In the genomic region with DNA sequence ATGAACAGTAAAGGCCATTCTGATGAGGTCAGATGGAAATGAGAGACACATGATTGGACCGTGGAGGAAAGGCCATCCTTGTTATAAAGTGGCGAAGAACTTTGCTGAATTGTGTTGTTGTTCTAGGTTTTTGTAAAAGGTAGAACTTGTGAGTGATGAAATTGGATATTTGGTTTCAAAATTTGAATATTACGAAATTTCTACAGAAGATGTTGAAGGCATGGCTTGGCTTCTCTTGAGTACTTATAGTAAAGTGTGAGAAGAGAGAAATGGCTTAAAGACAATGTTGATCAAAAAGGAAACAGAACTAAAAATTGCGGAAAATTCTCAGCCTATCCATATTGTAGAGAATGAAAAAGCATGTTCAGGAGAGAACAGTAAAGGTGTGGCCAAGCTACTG, we compare ENCODE assay signal across 25 cellular contexts.
"Had no signal": no experiment of that assay in that cellular context is flagged by ENCODE, and none has a peak within 500 bp of the region (broad histone marks: within the 10 kb centered on the region; RNA-seq: fewer than 3 reads in every experiment).

No MANE protein-coding gene starts in this region.

- H3K27ac Mint-ChIP-seq: activated CD4-positive, alpha-beta T cell treated with anti-CD3 and anti-CD28 coated beads, Interleukin-2, amount 10 ng/mL, durations not matched to agents 24 days and 14 days; activated CD8-positive, alpha-beta T cell treated with anti-CD3 and anti-CD28 coated beads, Interleukin-2, amount 10 ng/mL, durations not matched to agents 7 days and 5 days; activated naive CD4-positive, alpha-beta T cell treated with anti-CD3 and anti-CD28 coated beads, Interleukin-2, amount 50 U/mL, for 24 hours; activated T-helper 1 cell treated with anti-CD3 and anti-CD28 coated beads, Interleukin-12 subunit alpha, Interleukin-12 subunit beta, Interleukin-2, Interleukin-4 antibody, amounts not matched to agents 30 ng/mL and 10 ng/mL and 1 ng/mL, durations not matched to agents 14 hours and 24 hours and 36 hours; immature natural killer cell; mesothelial cell of epicardium; naive thymus-derived CD8-positive, alpha-beta T cell; stimulated activated naive B cell treated with anti-CD40 and anti-IgM and Interleukin-4, amounts not matched to agents 10 μg/mL and 1 μg/mL and 100 μg/mL, for 72 hours had no signal

- H3K9me3 ChIP-seq: ascending aorta, colonic mucosa, esophagus squamous epithelium, ovary, prostate gland, testis, uterus had no signal

- H3K9me3 Mint-ChIP-seq: activated naive CD4-positive, alpha-beta T cell treated with anti-CD3 and anti-CD28 coated beads, Interleukin-2, amount 50 U/mL, for 24 hours; activated T-helper 1 cell treated with anti-CD3 and anti-CD28 coated beads, Interleukin-12 subunit alpha, Interleukin-12 subunit beta, Interleukin-2, Interleukin-4 antibody, amounts not matched to agents 30 ng/mL and 10 ng/mL and 1 ng/mL, durations not matched to agents 14 hours and 24 hours and 36 hours; central memory CD8-positive, alpha-beta T cell; immature natural killer cell had no signal

- H3K4me3 ChIP-seq: ascending aorta, colonic mucosa, esophagus squamous epithelium, hepatocyte, left ventricle myocardium inferior, ovary, prostate gland, testis, uterus had no signal

- H3K79me2 ChIP-seq: hepatocyte had no signal

- H3K4me1 Mint-ChIP-seq: activated CD4-positive, alpha-beta T cell treated with anti-CD3 and anti-CD28 coated beads, Interleukin-2, amount 10 ng/mL, durations not matched to agents 24 days and 14 days; activated naive CD4-positive, alpha-beta T cell treated with anti-CD3 and anti-CD28 coated beads, Interleukin-2, amount 50 U/mL, for 24 hours; central memory CD8-positive, alpha-beta T cell; immature natural killer cell; naive thymus-derived CD8-positive, alpha-beta T cell had no signal

- H3K4me3 Mint-ChIP-seq: activated CD4-positive, alpha-beta T cell treated with anti-CD3 and anti-CD28 coated beads, Interleukin-2, amount 10 ng/mL, durations not matched to agents 24 days and 14 days; activated CD8-positive, alpha-beta T cell treated with anti-CD3 and anti-CD28 coated beads, Interleukin-2, amount 10 ng/mL, durations not matched to agents 7 days and 5 days; activated naive CD4-positive, alpha-beta T cell treated with anti-CD3 and anti-CD28 coated beads, Interleukin-2, amount 50 U/mL, for 24 hours; activated T-helper 1 cell treated with anti-CD3 and anti-CD28 coated beads, Interleukin-12 subunit alpha, Interleukin-12 subunit beta, Interleukin-2, Interleukin-4 antibody, amounts not matched to agents 30 ng/mL and 10 ng/mL and 1 ng/mL, durations not matched to agents 14 hours and 24 hours and 36 hours; central memory CD8-positive, alpha-beta T cell; immature natural killer cell; mesothelial cell of epicardium; naive thymus-derived CD8-positive, alpha-beta T cell; stimulated activated naive B cell treated with anti-CD40 and anti-IgM and Interleukin-4, amounts not matched to agents 10 μg/mL and 1 μg/mL and 100 μg/mL, for 72 hours had no signal

- ATAC-seq: activated CD4-positive, CD25-positive, alpha-beta regulatory T cell treated with anti-CD3 and anti-CD28 coated beads, Interleukin-2, amount 50 U/mL, for 24 hours; activated CD8-positive, alpha-beta T cell treated with anti-CD3 and anti-CD28 coated beads, Interleukin-2, amount 10 ng/mL, durations not matched to agents 7 days and 5 days; naive thymus-derived CD8-positive, alpha-beta T cell; stimulated activated naive B cell treated with anti-CD40 and anti-IgM and Interleukin-4, amounts not matched to agents 10 μg/mL and 1 μg/mL and 100 μg/mL, for 72 hours had no signal

- H3K4me1 ChIP-seq: colonic mucosa, prostate gland had no signal

- H3K36me3 ChIP-seq: ascending aorta, brain microvascular endothelial cell, colonic mucosa, esophagus squamous epithelium, left ventricle myocardium inferior, ovary, prostate gland, uterus had no signal

- DNase-seq: activated CD4-positive, alpha-beta T cell treated with anti-CD3 and anti-CD28 coated beads, Interleukin-2, amount 10 ng/mL, durations not matched to agents 24 days and 14 days; activated CD8-positive, alpha-beta T cell treated with anti-CD3 and anti-CD28 coated beads, Interleukin-2, amount 10 ng/mL, durations not matched to agents 7 days and 5 days; activated gamma-delta T cell; brain microvascular endothelial cell; colonic mucosa; esophagus squamous epithelium; foreskin melanocyte; immature natural killer cell; left ventricle myocardium inferior; naive thymus-derived CD8-positive, alpha-beta T cell; ovary; stimulated activated CD4-positive, alpha-beta T cell treated with anti-CD3 and anti-CD28 coated beads, Interleukin-2, amount 100 ng/mL, for 48 hours; stimulated activated CD8-positive, alpha-beta memory T cell treated with anti-CD3 and anti-CD28 coated beads, Interleukin-4, amount 100 ng/mL, for 48 hours; stimulated activated naive B cell treated with anti-CD40 and anti-IgM and Interleukin-4, amounts not matched to agents 10 μg/mL and 1 μg/mL and 100 μg/mL, for 72 hours; testis; uterus had no signal

- H2AFZ ChIP-seq: hepatocyte had no signal

- H3K27me3 ChIP-seq: ascending aorta, brain microvascular endothelial cell, colonic mucosa, hepatocyte, ovary, testis, uterus had no signal

- H3K4me2 ChIP-seq: hepatocyte had no signal

- H3K36me3 Mint-ChIP-seq: activated naive CD4-positive, alpha-beta T cell treated with anti-CD3 and anti-CD28 coated beads, Interleukin-2, amount 50 U/mL, for 24 hours; immature natural killer cell; mesothelial cell of epicardium; naive thymus-derived CD8-positive, alpha-beta T cell; stimulated activated naive B cell treated with anti-CD40 and anti-IgM and Interleukin-4, amounts not matched to agents 10 μg/mL and 1 μg/mL and 100 μg/mL, for 72 hours had no signal

- H3K27ac ChIP-seq: ascending aorta, brain microvascular endothelial cell, colonic mucosa, esophagus squamous epithelium, hepatocyte, left ventricle myocardium inferior, ovary, prostate gland, testis, uterus, VCaP had no signal
